ENCODE assay signal across 8 cellular contexts in the genomic region with DNA sequence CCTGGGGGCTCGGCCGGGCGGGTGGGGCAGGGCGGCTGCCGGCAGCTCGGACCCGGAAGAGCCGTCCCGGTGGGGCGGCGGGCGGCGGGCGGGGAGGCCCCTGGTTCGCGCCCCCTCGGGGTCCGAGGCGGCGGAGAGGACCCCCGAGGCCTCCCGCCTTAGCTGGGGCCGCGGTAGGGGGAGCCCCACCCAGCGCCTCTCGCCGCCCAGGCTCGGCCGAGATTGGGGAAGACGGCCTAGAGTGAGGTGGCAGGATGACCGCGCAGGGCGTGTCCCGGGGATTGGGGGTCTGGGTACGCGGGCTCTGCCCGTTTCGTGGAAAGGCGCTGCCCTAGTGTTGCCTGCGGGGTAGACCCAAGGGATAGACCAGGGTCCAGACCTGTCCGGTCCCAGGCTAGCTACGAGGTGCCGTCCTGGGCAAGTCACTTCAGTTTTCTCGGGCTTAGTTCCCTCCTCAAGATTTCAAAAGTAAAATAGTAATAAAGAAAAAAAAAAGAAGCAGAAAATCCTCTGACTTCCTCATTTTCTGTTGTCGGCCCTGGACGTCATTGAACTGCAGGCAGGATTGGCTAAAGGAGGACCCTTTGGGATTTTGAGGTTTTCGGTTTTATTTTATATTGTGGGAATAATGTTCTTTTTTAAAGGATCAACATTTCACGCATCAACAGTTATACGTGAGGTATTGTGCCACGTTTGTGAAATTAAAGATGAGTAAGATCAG. TPM values are rescaled to one million over a fixed set of nuclear protein-coding genes. Genes with fewer than 3 reads are reported as not detected.
DNase-seq lines count a peak whose midpoint lies in the region; ATAC-seq and TF ChIP-seq lines count a peak whose summit lies in the region.

No MANE protein-coding gene starts in this region.

- H3K27me3 ChIP-seq in mesenchymal stem cell (ENCODE audit: control insufficient read depth in 1 of 2, insufficient read depth in 1 of 2, low read length in 2 of 2), result no peaks in the 10 kb centered on the region

- H2BK120ac ChIP-seq in mesenchymal stem cell (ENCODE audit: low read depth, low read length), result peak overlapping the region; percentile 94

- H4K91ac ChIP-seq in mesenchymal stem cell (ENCODE audit: low read length), result peak overlapping the region; percentile 18

- no peak overlapping the region for H2AK5ac ChIP-seq in mesenchymal stem cell (ENCODE audit: low read length, severe bottlenecking)

- no peaks in the 10 kb centered on the region for H3K9me3 ChIP-seq in mesenchymal stem cell (ENCODE audit: control insufficient read depth, low read length)

- H3K4me3 ChIP-seq in mesenchymal stem cell (ENCODE audit: insufficient read depth in 1 of 2, low read depth in 1 of 2, low read length in 2 of 2), result peak overlapping the region; percentile 84 to 97

- peak; percentile 40 for ATAC-seq in GM18505 (IDR thresholded peaks at IDR 0.05; ENCODE audit: unreplicated experiment)
- peak; percentile 40 for ATAC-seq in HG02678 (IDR thresholded peaks at IDR 0.05; ENCODE audit: unreplicated experiment)

- DNase-seq in NCI-H146 (lab: John Stamatoyannopoulos, UW) (peak; percentile 51), mesenchymal stem cell (peak; percentile 56), epidermal melanocyte (ENCODE audit: insufficient read length, low spot score) (no peak)
- DNase-seq in activated CD4-positive, alpha-beta T cell treated with anti-CD3 and anti-CD28 coated beads, Interleukin-2, amount 50 U/mL, for 1 hour, result peak; percentile 39
- peak; percentile 28 for DNase-seq in effector CD8-positive, alpha-beta T cell (lab: John Stamatoyannopoulos, UW)
- DNase-seq in stimulated activated CD8-positive, alpha-beta memory T cell treated with anti-CD3 and anti-CD28 coated beads, Interleukin-2, amount 100 ng/mL, for 48 hours (ENCODE audit: low read depth in 2 of 2), result peak; percentile 54 to 55

- H3K36me3 ChIP-seq in mesenchymal stem cell (ENCODE audit: control insufficient read depth in 1 of 2, insufficient read depth in 2 of 2, low read depth in 1 of 2, low read length in 2 of 2), result peaks cover 4 to 30% of the 10 kb centered on the region in 2 experiments

- 2% methylated on average over 47 of the region's 50 CpGs for WGBS in mesenchymal stem cell

- peak overlapping the region; percentile 44 for H3K4me2 ChIP-seq in mesenchymal stem cell (ENCODE audit: low read length, poor library complexity, severe bottlenecking)

- peak overlapping the region; percentile 64 to 92 for H3K4ac ChIP-seq in mesenchymal stem cell (ENCODE audit: low read depth in 1 of 2, low read length in 2 of 2)

- no peak for TF ChIP-seq POLR2A in GM18505 (IDR thresholded peaks at IDR 0.05; ENCODE audit: borderline replicate concordance, extremely low read depth, insufficient read depth, insufficient read length)

- peak overlapping the region; percentile 73 to 84 for H3K18ac ChIP-seq in mesenchymal stem cell (ENCODE audit: low read depth in 1 of 2, low read length in 2 of 2)

- peak overlapping the region; percentile 35 for H4K8ac ChIP-seq in mesenchymal stem cell (ENCODE audit: low read length)

- peak overlapping the region; percentile 88 for H2BK5ac ChIP-seq in mesenchymal stem cell (ENCODE audit: low read depth, low read length, poor library complexity, severe bottlenecking)

- peak overlapping the region; percentile 23 for H2BK15ac ChIP-seq in mesenchymal stem cell (ENCODE audit: low read depth, poor library complexity, severe bottlenecking)

- no peaks in the 10 kb centered on the region for H3K79me1 ChIP-seq in mesenchymal stem cell (replicated peaks; ENCODE audit: low read length, poor library complexity, severe bottlenecking)

- H3K27ac ChIP-seq in mesenchymal stem cell (ENCODE audit: low read length, poor library complexity, severe bottlenecking), result peak overlapping the region; percentile 68

- peaks cover 11% of the 10 kb centered on the region for H3K4me1 ChIP-seq in mesenchymal stem cell (ENCODE audit: control insufficient read depth, insufficient read depth, low read depth, low read length)

- H2BK12ac ChIP-seq in mesenchymal stem cell (ENCODE audit: low read length in 2 of 2), result no peak overlapping the region

- no peak overlapping the region for H3K23ac ChIP-seq in mesenchymal stem cell (ENCODE audit: low read length in 2 of 2)

- H2AFZ ChIP-seq in mesenchymal stem cell (ENCODE audit: low read depth, low read length), result no peak overlapping the region

- peak overlapping the region; percentile 100 for H3K9ac ChIP-seq in mesenchymal stem cell (ENCODE audit: low read length)

- peak overlapping the region; percentile 53 to 92 for H3K14ac ChIP-seq in mesenchymal stem cell (ENCODE audit: low read length in 2 of 2)

RNA-seq across cellular contexts. Expression of gene IQGAP1, which starts 0.6 kb away (rescaled TPM):
- polyA plus RNA-seq in mesenchymal stem cell (2013, experiment 1 of 2), result 205 TPM
- 197 TPM for polyA plus RNA-seq in mesenchymal stem cell (2013, experiment 2 of 2)

RNA-seq across cellular contexts. Expression of gene ZNF774, which starts 36.5 kb away (rescaled TPM):
- 0.66 TPM for polyA plus RNA-seq in mesenchymal stem cell (2013, experiment 1 of 2)
- polyA plus RNA-seq in mesenchymal stem cell (2013, experiment 2 of 2), result 0.63 TPM
